Comparison of ENCODE assay signal across 8 cellular contexts in genomic region chr9:2053883-2054845, GRCh38. TPM values are rescaled to one million over a fixed set of nuclear protein-coding genes. Genes with fewer than 3 reads are reported as not detected.
DNase-seq lines count a peak whose midpoint lies in the region; ATAC-seq, FAIRE-seq and TF ChIP-seq lines count a peak whose summit lies in the region.

No MANE protein-coding gene starts in this region.

- H3K4me3 ChIP-seq in osteoblast (ENCODE audit: insufficient read depth, low read length) (peak overlapping the region; percentile 29), urinary bladder (ENCODE audit: low read depth, low read length) (no peak overlapping the region), kidney (ENCODE audit: low read length in 2 of 2) (no peak overlapping the region)

- 39% methylated on average over 10 of the region's 10 CpGs for WGBS in urinary bladder

- no peaks in the 10 kb centered on the region for H4K20me1 ChIP-seq in osteoblast (ENCODE audit: insufficient read depth, low read length)

- H2AFZ ChIP-seq in osteoblast (ENCODE audit: low read length): peak overlapping the region; percentile 19

- no peak overlapping the region for H3K9ac ChIP-seq in kidney (ENCODE audit: low read length in 2 of 2)

- peak; percentile 26 for DNase-seq in GM18507 (ENCODE audit: extremely low spot score, insufficient read length, low read depth)
- DNase-seq in activated CD4-positive, CD25-positive, alpha-beta regulatory T cell treated with anti-CD3 and anti-CD28 coated beads, Interleukin-2, amount 50 U/mL, for 16 hours (ENCODE audit: low read depth, low spot score): peak; percentile 27
- DNase-seq in osteoblast (ENCODE audit: insufficient read length, low spot score, missing footprints): no peak
- no peak for DNase-seq in kidney
- no peak for DNase-seq in NCI-H2227 (lab: John Stamatoyannopoulos, UW; ENCODE audit: unreplicated experiment)

- H3K4me1 ChIP-seq in osteoblast (ENCODE audit: insufficient read depth, low read length): peaks cover 31% of the 10 kb centered on the region
- no peaks in the 10 kb centered on the region for H3K4me1 ChIP-seq in urinary bladder (ENCODE audit: insufficient read depth)
- no peaks in the 10 kb centered on the region for H3K4me1 ChIP-seq in kidney (ENCODE audit: control insufficient read depth in 1 of 2, insufficient read depth in 1 of 2, low read depth in 1 of 2, low read length in 2 of 2)

- no peaks in the 10 kb centered on the region for H3K9me3 ChIP-seq in osteoblast (ENCODE audit: low read depth, low read length)
- H3K9me3 ChIP-seq in kidney (ENCODE audit: control insufficient read depth in 1 of 2, low read length in 2 of 2): no peaks in the 10 kb centered on the region

- no peaks in the 10 kb centered on the region for H3K27me3 ChIP-seq in osteoblast (ENCODE audit: insufficient read depth, low read length)

- H3K36me3 ChIP-seq in osteoblast (ENCODE audit: insufficient read depth, low read length): peaks cover 17% of the 10 kb centered on the region
- H3K36me3 ChIP-seq in urinary bladder (ENCODE audit: insufficient read depth): peaks cover 7% of the 10 kb centered on the region
- peaks cover 10 to 24% of the 10 kb centered on the region in 2 donors for H3K36me3 ChIP-seq in kidney (ENCODE audit: control insufficient read depth in 1 of 2, insufficient read depth in 2 of 2, low read length in 2 of 2)

- FAIRE-seq in GM18507 (lab: Jason Lieb, UNC) (peak; percentile 97), kidney (lab: Jason Lieb, UNC) (no peak)

- H3K79me2 ChIP-seq in osteoblast (ENCODE audit: insufficient read depth, low read length): peaks cover 3% of the 10 kb centered on the region

- no peak for TF ChIP-seq CTCF in osteoblast (IDR thresholded peaks at IDR 0.05; ENCODE audit: extremely low read depth, low read depth, low read length)
- TF ChIP-seq CTCF in kidney (IDR thresholded peaks at IDR 0.05; ENCODE audit: borderline replicate concordance, extremely low read depth, insufficient read depth): no peak

- peak overlapping the region; percentile 2 for H3K27ac ChIP-seq in cingulate gyrus (ENCODE audit: low read depth, low read length)
- peak overlapping the region; percentile 80 for H3K27ac ChIP-seq in osteoblast (ENCODE audit: low read depth, low read length)
- H3K27ac ChIP-seq in urinary bladder (ENCODE audit: low read depth): peak overlapping the region; percentile 10
- no peak overlapping the region for H3K27ac ChIP-seq in kidney (ENCODE audit: low read depth in 2 of 2, low read length in 2 of 2)

- ATAC-seq in HG02884 (IDR thresholded peaks at IDR 0.05; ENCODE audit: unreplicated experiment): peak; percentile 84

- H3K4me2 ChIP-seq in osteoblast (ENCODE audit: insufficient read depth, low read length): peak overlapping the region; percentile 66

- intact Hi-C loops in kidney (cut with DNase I): no loop called here

RNA-seq across cellular contexts. Expression of gene SMARCA2, which starts 39.0 kb away (rescaled TPM):
- total RNA-seq in osteoblast (83.1 and 101 TPM in 2 replicates), urinary bladder (183 TPM), kidney (189 TPM)
- polyA plus RNA-seq in urinary bladder (73.2 TPM), kidney (ENCODE audit: insufficient read depth, low read depth, low replicate concordance) (54.3 TPM)

Comparison
In these comparisons a context has a peak if more than half of its experiments do, and no peak if none do; other contexts are left out.
1. DNase-seq: peak in GM18507 (single experiment) and activated CD4-positive, CD25-positive, alpha-beta regulatory T cell treated with anti-CD3 and anti-CD28 coated beads, Interleukin-2, amount 50 U/mL, for 16 hours (single experiment); none in osteoblast (single experiment), kidney (single experiment) and NCI-H2227 (single experiment).
2. H3K27ac ChIP-seq: peak in cingulate gyrus (single experiment), osteoblast (single experiment) and urinary bladder (single experiment); none in kidney (0 of 2).